Comparison of ENCODE assay signal across 1 cellular context in genomic region chr10:17563452-17563851, GRCh38.
TF ChIP-seq lines count a peak whose summit lies in the region.

No MANE protein-coding gene starts in this region.

TF ChIP-seq in K562, 482 proteins besides CTCF, POLR2A, EP300 and RAD21 (continued from another document and continues in another):
- TF ChIP-seq ZNF217 (CRISPR knock-in tag; IDR thresholded peaks at IDR 0.05) (no peak), NFIX (CRISPR knock-in tag; IDR thresholded peaks at IDR 0.05; ENCODE audit: low read depth) (no peak), HNRNPK (IDR thresholded peaks at IDR 0.05; ENCODE audit: low read depth, low read length, poor library complexity, severe bottlenecking) (no peak), ZNF780A (CRISPR knock-in tag; IDR thresholded peaks at IDR 0.05) (no peak), BRD9 (IDR thresholded peaks at IDR 0.05; ENCODE audit: low read depth, partially characterized antibody) (no peak), HNRNPL (IDR thresholded peaks at IDR 0.05; ENCODE audit: low read depth, low read length) (no peak), YY1 (IDR thresholded peaks at IDR 0.05; ENCODE audit: borderline replicate concordance in 1 of 3, control insufficient read depth in 1 of 3, extremely low read depth in 1 of 3, insufficient read depth in 3 of 3, insufficient read length in 1 of 3, insufficient replicate concordance in 2 of 3, low read depth in 1 of 3, low read length in 2 of 3) (no peak), SUPT5H (IDR thresholded peaks at IDR 0.05) (no peak), ZZZ3 (IDR thresholded peaks at IDR 0.05) (no peak), MEF2D (tag; conservative IDR thresholded peaks at IDR 0.05; ENCODE audit: low read depth) (peak; percentile 88), WHSC1 (IDR thresholded peaks at IDR 0.05; ENCODE audit: low read length) (no peak), MTF1 (CRISPR knock-in tag; IDR thresholded peaks at IDR 0.05; ENCODE audit: borderline replicate concordance) (no peak), ZNF830 (CRISPR knock-in tag; IDR thresholded peaks at IDR 0.05) (no peak), KDM5B (IDR thresholded peaks at IDR 0.05; ENCODE audit: insufficient replicate concordance, low read depth, low read length) (no peak), TAF9B (IDR thresholded peaks at IDR 0.05; ENCODE audit: partially characterized antibody) (no peak), ETS1 (conservative IDR thresholded peaks at IDR 0.05; ENCODE audit: control insufficient read depth, low read depth, low read length) (no peak), HDAC1 (IDR thresholded peaks at IDR 0.05) (no peak), MAFG (tag; conservative IDR thresholded peaks at IDR 0.05) (peak; percentile 51), TOE1 (IDR thresholded peaks at IDR 0.05; ENCODE audit: borderline replicate concordance) (no peak), TOE1 (CRISPR knock-in tag; IDR thresholded peaks at IDR 0.05; ENCODE audit: borderline replicate concordance, low read depth) (no peak), KLF6 (CRISPR knock-in tag; IDR thresholded peaks at IDR 0.05; ENCODE audit: borderline replicate concordance) (peak; percentile 48; the same call in 1 of the 2 replicates), CTCFL (IDR thresholded peaks at IDR 0.05; ENCODE audit: borderline replicate concordance, insufficient read depth, low read depth, low read length, poor library complexity, severe bottlenecking) (no peak), PRPF4 (IDR thresholded peaks at IDR 0.05; ENCODE audit: insufficient read depth, low read depth, low read length, poor library complexity, severe bottlenecking) (no peak), KDM1A (IDR thresholded peaks at IDR 0.05) (no peak), TGIF2 (CRISPR knock-in tag; IDR thresholded peaks at IDR 0.05) (no peak), ZNF77 (CRISPR knock-in tag; IDR thresholded peaks at IDR 0.05) (no peak), SREBF1 (IDR thresholded peaks at IDR 0.05; ENCODE audit: borderline replicate concordance, low read depth, low read length) (no peak), CHD1 (IDR thresholded peaks at IDR 0.05; ENCODE audit: low read length) (no peak), RFX1 (IDR thresholded peaks at IDR 0.05) (no peak), NCOA2 (IDR thresholded peaks at IDR 0.05; ENCODE audit: partially characterized antibody in 2 of 2) (no peak), SMAD2 (IDR thresholded peaks at IDR 0.05; ENCODE audit: low read depth, low read length) (no peak), HOXB6 (CRISPR knock-in tag; IDR thresholded peaks at IDR 0.05; ENCODE audit: borderline replicate concordance) (no peak), RB1 (IDR thresholded peaks at IDR 0.05; ENCODE audit: low read depth) (no peak), ZBTB43 (CRISPR knock-in tag; IDR thresholded peaks at IDR 0.05) (no peak), BACH1 (tag; IDR thresholded peaks at IDR 0.05) (peak; percentile 68; the same call in 1 of the 2 replicates), ZC3H8 (IDR thresholded peaks at IDR 0.05) (no peak), ZFPM2 (CRISPR knock-in tag; IDR thresholded peaks at IDR 0.05) (no peak), POLR2B (IDR thresholded peaks at IDR 0.05; ENCODE audit: low read depth, partially characterized antibody) (no peak), ZNF24 (IDR thresholded peaks at IDR 0.05) (no peak), ZNF316 (IDR thresholded peaks at IDR 0.05) (no peak), HSF4 (CRISPR knock-in tag; IDR thresholded peaks at IDR 0.05; ENCODE audit: borderline replicate concordance) (0 out of 2 replicates have a peak, but pooled peaks have one; percentile 67), TFAM (CRISPR knock-in tag; conservative IDR thresholded peaks at IDR 0.05) (no peak), TSHZ1 (CRISPR knock-in tag; IDR thresholded peaks at IDR 0.05) (no peak), TAL1 (IDR thresholded peaks at IDR 0.05) (no peak), CGGBP1 (CRISPR knock-in tag; IDR thresholded peaks at IDR 0.05) (no peak), YBX1 (IDR thresholded peaks at IDR 0.05) (no peak), SOX6 (IDR thresholded peaks at IDR 0.05) (no peak), ZBTB8A (IDR thresholded peaks at IDR 0.05; ENCODE audit: partially characterized antibody) (no peak), RBM25 (IDR thresholded peaks at IDR 0.05; ENCODE audit: low read depth, low read length, severe bottlenecking) (no peak)
- TF ChIP-seq, protein P1, sequence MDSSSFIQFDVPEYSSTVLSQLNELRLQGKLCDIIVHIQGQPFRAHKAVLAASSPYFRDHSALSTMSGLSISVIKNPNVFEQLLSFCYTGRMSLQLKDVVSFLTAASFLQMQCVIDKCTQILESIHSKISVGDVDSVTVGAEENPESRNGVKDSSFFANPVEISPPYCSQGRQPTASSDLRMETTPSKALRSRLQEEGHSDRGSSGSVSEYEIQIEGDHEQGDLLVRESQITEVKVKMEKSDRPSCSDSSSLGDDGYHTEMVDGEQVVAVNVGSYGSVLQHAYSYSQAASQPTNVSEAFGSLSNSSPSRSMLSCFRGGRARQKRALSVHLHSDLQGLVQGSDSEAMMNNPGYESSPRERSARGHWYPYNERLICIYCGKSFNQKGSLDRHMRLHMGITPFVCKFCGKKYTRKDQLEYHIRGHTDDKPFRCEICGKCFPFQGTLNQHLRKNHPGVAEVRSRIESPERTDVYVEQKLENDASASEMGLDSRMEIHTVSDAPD (CRISPR knock-in tag; IDR thresholded peaks at IDR 0.05), result peak; percentile 79; the same call in 1 of the 2 replicates
- TF ChIP-seq, protein P2, sequence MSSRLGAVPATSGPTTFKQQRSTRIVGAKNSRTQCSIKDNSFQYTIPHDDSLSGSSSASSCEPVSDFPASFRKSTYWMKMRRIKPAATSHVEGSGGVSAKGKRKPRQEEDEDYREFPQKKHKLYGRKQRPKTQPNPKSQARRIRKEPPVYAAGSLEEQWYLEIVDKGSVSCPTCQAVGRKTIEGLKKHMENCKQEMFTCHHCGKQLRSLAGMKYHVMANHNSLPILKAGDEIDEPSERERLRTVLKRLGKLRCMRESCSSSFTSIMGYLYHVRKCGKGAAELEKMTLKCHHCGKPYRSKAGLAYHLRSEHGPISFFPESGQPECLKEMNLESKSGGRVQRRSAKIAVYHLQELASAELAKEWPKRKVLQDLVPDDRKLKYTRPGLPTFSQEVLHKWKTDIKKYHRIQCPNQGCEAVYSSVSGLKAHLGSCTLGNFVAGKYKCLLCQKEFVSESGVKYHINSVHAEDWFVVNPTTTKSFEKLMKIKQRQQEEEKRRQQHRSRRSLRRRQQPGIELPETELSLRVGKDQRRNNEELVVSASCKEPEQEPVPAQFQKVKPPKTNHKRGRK (tag; IDR thresholded peaks at IDR 0.05), result no peak
- TF ChIP-seq, protein P3, sequence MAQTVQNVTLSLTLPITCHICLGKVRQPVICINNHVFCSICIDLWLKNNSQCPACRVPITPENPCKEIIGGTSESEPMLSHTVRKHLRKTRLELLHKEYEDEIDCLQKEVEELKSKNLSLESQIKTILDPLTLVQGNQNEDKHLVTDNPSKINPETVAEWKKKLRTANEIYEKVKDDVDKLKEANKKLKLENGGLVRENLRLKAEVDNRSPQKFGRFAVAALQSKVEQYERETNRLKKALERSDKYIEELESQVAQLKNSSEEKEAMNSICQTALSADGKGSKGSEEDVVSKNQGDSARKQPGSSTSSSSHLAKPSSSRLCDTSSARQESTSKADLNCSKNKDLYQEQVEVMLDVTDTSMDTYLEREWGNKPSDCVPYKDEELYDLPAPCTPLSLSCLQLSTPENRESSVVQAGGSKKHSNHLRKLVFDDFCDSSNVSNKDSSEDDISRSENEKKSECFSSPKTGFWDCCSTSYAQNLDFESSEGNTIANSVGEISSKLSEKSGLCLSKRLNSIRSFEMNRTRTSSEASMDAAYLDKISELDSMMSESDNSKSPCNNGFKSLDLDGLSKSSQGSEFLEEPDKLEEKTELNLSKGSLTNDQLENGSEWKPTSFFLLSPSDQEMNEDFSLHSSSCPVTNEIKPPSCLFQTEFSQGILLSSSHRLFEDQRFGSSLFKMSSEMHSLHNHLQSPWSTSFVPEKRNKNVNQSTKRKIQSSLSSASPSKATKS (CRISPR knock-in tag; IDR thresholded peaks at IDR 0.05), result no peak
- TF ChIP-seq, protein P4, sequence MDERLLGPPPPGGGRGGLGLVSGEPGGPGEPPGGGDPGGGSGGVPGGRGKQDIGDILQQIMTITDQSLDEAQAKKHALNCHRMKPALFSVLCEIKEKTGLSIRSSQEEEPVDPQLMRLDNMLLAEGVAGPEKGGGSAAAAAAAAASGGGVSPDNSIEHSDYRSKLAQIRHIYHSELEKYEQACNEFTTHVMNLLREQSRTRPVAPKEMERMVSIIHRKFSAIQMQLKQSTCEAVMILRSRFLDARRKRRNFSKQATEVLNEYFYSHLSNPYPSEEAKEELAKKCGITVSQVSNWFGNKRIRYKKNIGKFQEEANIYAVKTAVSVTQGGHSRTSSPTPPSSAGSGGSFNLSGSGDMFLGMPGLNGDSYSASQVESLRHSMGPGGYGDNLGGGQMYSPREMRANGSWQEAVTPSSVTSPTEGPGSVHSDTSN (CRISPR knock-in tag; IDR thresholded peaks at IDR 0.05; ENCODE audit: low read depth), result no peak
- TF ChIP-seq, protein P4 (tag; conservative IDR thresholded peaks at IDR 0.05; ENCODE audit: low read depth), result peak; percentile 68
